Comparison of ENCODE assay signal across 8 cellular contexts in genomic region chr6:26607434-26608230, GRCh38. TPM values are rescaled to one million over a fixed set of nuclear protein-coding genes. Genes with fewer than 3 reads are reported as not detected.
DNase-seq lines count a peak whose midpoint lies in the region; ATAC-seq and TF ChIP-seq lines count a peak whose summit lies in the region.

No MANE protein-coding gene starts in this region.

- ATAC-seq in GM18907 (IDR thresholded peaks at IDR 0.05; ENCODE audit: unreplicated experiment): peak; percentile 78
- ATAC-seq in natural killer cell treated with Interleukin-12 subunit alpha and Interleukin-12 subunit beta and Interleukin-15 and Interleukin-18, amount 100 ng/mL, for 72 hours: peak; percentile 76 to 80
- no peak for ATAC-seq in HG02623 (IDR thresholded peaks at IDR 0.05; ENCODE audit: unreplicated experiment)

- WGBS in esophagus squamous epithelium, 2 donors: 43 to 50% methylated on average over 7 of the region's 7 CpGs

- H3K9ac ChIP-seq in HUES48 (ENCODE audit: low read depth, low read length): no peak overlapping the region
- H3K9ac ChIP-seq in OCI-LY1 (ENCODE audit: low read length): peak overlapping the region; percentile 52

- H3K4me3 ChIP-seq in BE2C (ENCODE audit: low read depth, low read length) (no peak overlapping the region), HUES48 (ENCODE audit: low read depth, low read length) (peak overlapping the region; percentile 38; the same call in 1 of the 2 replicates), OCI-LY1 (ENCODE audit: low read depth, low read length, poor library complexity, severe bottlenecking) (peak overlapping the region; percentile 30), esophagus squamous epithelium (peak overlapping the region in 1 of 4 donors; percentile 38)

- H3K36me3 Mint-ChIP-seq in natural killer cell treated with Interleukin-12 subunit alpha and Interleukin-12 subunit beta and Interleukin-15 and Interleukin-18, amount 100 ng/mL, for 72 hours: no peaks in the 10 kb centered on the region

- no peaks in the 10 kb centered on the region for H3K9me3 ChIP-seq in BE2C
- no peaks in the 10 kb centered on the region for H3K9me3 ChIP-seq in HUES48 (ENCODE audit: control insufficient read depth, insufficient read depth, low read length)
- no peaks in the 10 kb centered on the region for H3K9me3 ChIP-seq in OCI-LY1 (ENCODE audit: low read length)
- no peaks in the 10 kb centered on the region for H3K9me3 ChIP-seq in esophagus squamous epithelium

- H2AFZ ChIP-seq in OCI-LY1 (ENCODE audit: low read length): peak overlapping the region; percentile 60; the same call in 1 of the 2 replicates

- peak; percentile 86 for TF ChIP-seq CTCF in BE2C (IDR thresholded peaks at IDR 0.05; ENCODE audit: low read depth, low read length)
- TF ChIP-seq CTCF in OCI-LY1 (IDR thresholded peaks at IDR 0.05; ENCODE audit: low read length): peak; percentile 78
- peak; percentile 28 to 71 (median 52) for TF ChIP-seq CTCF in esophagus squamous epithelium (IDR thresholded peaks at IDR 0.05)

- DNase-seq in BE2C: peak; percentile 52
- peak; percentile 46 for DNase-seq in activated T-cell treated with anti-CD3 and anti-CD28 coated beads for 4 hours
- DNase-seq in esophagus squamous epithelium (lab: John Stamatoyannopoulos, UW): no peak
- no peak for DNase-seq in natural killer cell treated with Interleukin-12 subunit alpha and Interleukin-12 subunit beta and Interleukin-15 and Interleukin-18, amount 100 ng/mL, for 72 hours (ENCODE audit: low spot score)

- no peaks in the 10 kb centered on the region; the same call in 1 of the 2 replicates for H3K4me1 ChIP-seq in BE2C
- H3K4me1 ChIP-seq in HUES48 (ENCODE audit: control insufficient read depth, insufficient read depth, low read length): no peaks in the 10 kb centered on the region
- H3K4me1 ChIP-seq in OCI-LY1 (ENCODE audit: insufficient read depth, low read length, severe bottlenecking): peaks cover 5% of the 10 kb centered on the region
- H3K4me1 ChIP-seq in esophagus squamous epithelium: no peaks in the 10 kb centered on the region

- no peak overlapping the region for H3K4me3 Mint-ChIP-seq in natural killer cell treated with Interleukin-12 subunit alpha and Interleukin-12 subunit beta and Interleukin-15 and Interleukin-18, amount 100 ng/mL, for 72 hours

- H3K27ac Mint-ChIP-seq in natural killer cell treated with Interleukin-12 subunit alpha and Interleukin-12 subunit beta and Interleukin-15 and Interleukin-18, amount 100 ng/mL, for 72 hours: no peak overlapping the region

- H3K27ac ChIP-seq in HUES48 (ENCODE audit: low read depth, low read length) (no peak overlapping the region), OCI-LY1 (ENCODE audit: low read depth, low read length, poor library complexity, severe bottlenecking) (no peak overlapping the region), esophagus squamous epithelium (no peak overlapping the region)

- H3K4me1 Mint-ChIP-seq in natural killer cell treated with Interleukin-12 subunit alpha and Interleukin-12 subunit beta and Interleukin-15 and Interleukin-18, amount 100 ng/mL, for 72 hours (ENCODE audit: low read depth in 2 of 2): no peaks in the 10 kb centered on the region

- no peaks in the 10 kb centered on the region for H3K36me3 ChIP-seq in BE2C
- H3K36me3 ChIP-seq in HUES48 (ENCODE audit: control insufficient read depth, insufficient read depth, low read length): no peaks in the 10 kb centered on the region
- H3K36me3 ChIP-seq in OCI-LY1 (ENCODE audit: insufficient read depth, low read length): no peaks in the 10 kb centered on the region
- H3K36me3 ChIP-seq in esophagus squamous epithelium: no peaks in the 10 kb centered on the region

- H3K9me3 Mint-ChIP-seq in natural killer cell treated with Interleukin-12 subunit alpha and Interleukin-12 subunit beta and Interleukin-15 and Interleukin-18, amount 100 ng/mL, for 72 hours: no peaks in the 10 kb centered on the region

- no peaks in the 10 kb centered on the region for H3K79me2 ChIP-seq in OCI-LY1 (ENCODE audit: insufficient read depth, low read length)

- peaks cover 11 to 18% of the 10 kb centered on the region in 2 donors for H3K27me3 Mint-ChIP-seq in natural killer cell treated with Interleukin-12 subunit alpha and Interleukin-12 subunit beta and Interleukin-15 and Interleukin-18, amount 100 ng/mL, for 72 hours

- no peaks in the 10 kb centered on the region for H4K20me1 ChIP-seq in OCI-LY1 (ENCODE audit: insufficient read depth, low read length)

- H3F3A ChIP-seq in OCI-LY1 (ENCODE audit: insufficient read depth, low read length): no peaks in the 10 kb centered on the region

- H3K27me3 ChIP-seq in BE2C (no peaks in the 10 kb centered on the region), HUES48 (ENCODE audit: control insufficient read depth, insufficient read depth, low read length) (peaks cover 19% of the 10 kb centered on the region), OCI-LY1 (ENCODE audit: insufficient read depth, low read length) (no peaks in the 10 kb centered on the region), esophagus squamous epithelium (peaks cover 0 to 18% (median 0%) of the 10 kb centered on the region in 4 donors)

- intact Hi-C loops in esophagus squamous epithelium (cut with DNase I): loop anchor here (10.0 kb wide), 1 partner anchor 477 kb away; no protein-coding TSS in a partner anchor

- no peak for TF ChIP-seq POLR2A in esophagus squamous epithelium (IDR thresholded peaks at IDR 0.05)

- H3K4me2 ChIP-seq in OCI-LY1 (ENCODE audit: low read length): peak overlapping the region; percentile 65

- no peaks in the 10 kb centered on the region for H3K9me2 ChIP-seq in OCI-LY1 (ENCODE audit: low read depth, low read length)

RNA-seq across cellular contexts. Expression of gene ABT1, which starts 10.9 kb away (rescaled TPM):
- polyA plus RNA-seq in BE2C (2012; ENCODE audit: insufficient read depth, insufficient read length, low read depth): 65.8 TPM
- total RNA-seq in esophagus squamous epithelium: 10 to 100 TPM; 16.0 to 23.5 (median 17.1) TPM
- total RNA-seq in natural killer cell treated with Interleukin-12 subunit alpha and Interleukin-12 subunit beta and Interleukin-15 and Interleukin-18, amount 100 ng/mL, for 72 hours: 10 to 100 TPM; 26.1 to 29.5 TPM

RNA-seq across cellular contexts. Expression of gene ZNF322, which starts 51.9 kb away (rescaled TPM):
- 11.6 TPM for polyA plus RNA-seq in BE2C (2012; ENCODE audit: insufficient read depth, insufficient read length, low read depth)
- 10 to 100 TPM in 1 of 4 donors, 1 to 10 TPM in 3; 3.8 to 11.3 (median 8.2) TPM for total RNA-seq in esophagus squamous epithelium
- 10 to 100 TPM in 1 of 2 donors, 1 to 10 TPM in 1; 8.7 to 18.0 TPM for total RNA-seq in natural killer cell treated with Interleukin-12 subunit alpha and Interleukin-12 subunit beta and Interleukin-15 and Interleukin-18, amount 100 ng/mL, for 72 hours

Comparison
In these comparisons a context has a peak if more than half of its experiments do, and no peak if none do; other contexts are left out.
1. DNase-seq: peak in BE2C (single experiment) and activated T-cell treated with anti-CD3 and anti-CD28 coated beads for 4 hours (single experiment); none in esophagus squamous epithelium (single experiment) and natural killer cell treated with Interleukin-12 subunit alpha and Interleukin-12 subunit beta and Interleukin-15 and Interleukin-18, amount 100 ng/mL, for 72 hours (single experiment).
2. Peak in every context shown above with its lines, with median percentiles within 50 percentile points of each other: CTCF ChIP-seq.